ENCODE assay signal across 34 cellular contexts in genomic region chr6:66848244-66848953, GRCh38.
"Had no signal": no experiment of that assay in that cellular context is flagged by ENCODE, and none has a peak within 500 bp of the region (broad histone marks: within the 10 kb centered on the region; RNA-seq: fewer than 3 reads in every experiment).

No MANE protein-coding gene starts in this region.

- H3K4me1 ChIP-seq: adrenal gland had no signal

- H3K27ac ChIP-seq: adrenal gland, cardiac muscle cell, VCaP had no signal

- DNase-seq: activated B cell treated with CpG ODN at 0.5 μM for 24 hours; activated CD4-positive, alpha-beta memory T cell treated with anti-CD3 and anti-CD28 coated beads for 36 hours; activated CD4-positive, alpha-beta T cell treated with anti-CD3 and anti-CD28 coated beads for 4 hours; activated CD4-positive, alpha-beta T cell treated with anti-CD3 and anti-CD28 coated beads, Interleukin-2, amount 10 ng/mL, durations not matched to agents 24 days and 14 days; activated CD4-positive, alpha-beta T cell treated with anti-CD3 and anti-CD28 coated beads, Interleukin-2, amount 50 U/mL, for 1 hour; activated CD4-positive, alpha-beta T cell treated with anti-CD3 and anti-CD28 coated beads, Interleukin-2, amount 50 U/mL, for 4 hours; activated CD4-positive, CD25-positive, alpha-beta regulatory T cell treated with anti-CD3 and anti-CD28 coated beads, Interleukin-2, amount 50 U/mL, for 72 hours; activated CD8-positive, alpha-beta memory T cell treated with anti-CD3 and anti-CD28 coated beads, Interleukin-2, amount 50 U/mL, for 4 hours; activated CD8-positive, alpha-beta T cell treated with anti-CD3 and anti-CD28 coated beads for 36 hours; activated effector memory CD4-positive, alpha-beta T cell treated with anti-CD3 and anti-CD28 coated beads, Interleukin-2, amount 50 U/mL, for 16 hours; activated gamma-delta T cell treated with Interleukin-2 at 50 U/mL for 16 hours; activated naive CD4-positive, alpha-beta T cell; activated naive CD4-positive, alpha-beta T cell treated with anti-CD3 and anti-CD28 coated beads for 36 hours; activated naive CD4-positive, alpha-beta T cell treated with anti-CD3 and anti-CD28 coated beads, Interleukin-2, amount 50 U/mL, for 16 hours; activated naive CD8-positive, alpha-beta T cell treated with anti-CD3 and anti-CD28 coated beads for 36 hours; activated T-cell treated with anti-CD3 and anti-CD28 coated beads for 4 hours; activated T-cell treated with anti-CD3 and anti-CD28 coated beads, Interleukin-2, amount 50 U/mL, for 1 hour; activated T-cell treated with anti-CD3 and anti-CD28 coated beads, Interleukin-2, amount 50 U/mL, for 4 hours; activated T-cell treated with anti-CD3 and anti-CD28 coated beads, Interleukin-2, amount 50 U/mL, for 72 hours; adrenal gland; amniotic stem cell; aorta; caudate nucleus; cerebellar nuclear complex; T-helper 1 cell; T-helper 2 cell; T-helper 9 cell had no signal

- H3K27me3 ChIP-seq: adrenal gland, cardiac muscle cell had no signal

- FAIRE-seq: astrocyte, bronchial epithelial cell, TTC549 had no signal

- ATAC-seq: activated CD8-positive, alpha-beta T cell treated with anti-CD3 and anti-CD28 coated beads for 36 hours; activated naive CD4-positive, alpha-beta T cell treated with anti-CD3 and anti-CD28 coated beads, Interleukin-2, amount 50 U/mL, for 72 hours; activated T-cell treated with anti-CD3 and anti-CD28 coated beads, Interleukin-2, amount 50 U/mL, for 4 hours; activated T-cell treated with anti-CD3 and anti-CD28 coated beads, Interleukin-2, amount 50 U/mL, for 72 hours; activated T-helper 17 cell treated with anti-CD3 and anti-CD28 coated beads, Interleukin-2, amount 50 U/mL, for 72 hours had no signal

- H3K9me3 ChIP-seq: adrenal gland had no signal

- H3K36me3 ChIP-seq: adrenal gland, cardiac muscle cell had no signal

- H3K4me3 ChIP-seq: adrenal gland, cardiac muscle cell had no signal
